24 cellular contexts compared by ENCODE assay signal in the genomic region with DNA sequence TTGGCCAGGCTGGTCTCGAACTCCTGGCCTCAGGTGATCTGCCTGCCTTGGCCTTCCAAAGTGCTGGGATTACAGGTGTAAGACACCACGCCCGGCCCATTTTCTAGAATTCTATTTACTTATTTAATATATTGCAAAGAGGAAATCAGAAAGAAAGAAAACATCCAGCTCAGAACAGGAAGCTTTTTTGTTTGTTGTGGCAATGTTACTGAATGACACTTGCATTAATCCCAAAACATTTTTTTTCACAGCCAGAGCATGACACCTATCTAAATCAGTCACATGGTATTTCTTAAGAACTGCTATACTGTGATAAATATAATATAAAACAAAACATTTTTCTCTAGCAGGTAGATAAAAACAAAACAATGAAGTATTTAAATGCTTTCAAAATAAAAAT.
"Had no signal": no experiment of that assay in that cellular context is flagged by ENCODE, and none has a peak within 500 bp of the region (broad histone marks: within the 10 kb centered on the region; RNA-seq: fewer than 3 reads in every experiment).

No MANE protein-coding gene starts in this region.

- H3K4me2 ChIP-seq: KMS-11 had no signal

- H3K4me1 ChIP-seq: breast epithelium had no signal

- DNase-seq: activated B cell treated with CpG ODN at 0.5 μM for 24 hours; activated CD4-positive, alpha-beta T cell treated with anti-CD3 and anti-CD28 coated beads for 1 hour; activated CD4-positive, alpha-beta T cell treated with anti-CD3 and anti-CD28 coated beads, Interleukin-2, amount 10 ng/mL, durations not matched to agents 24 days and 14 days; activated CD4-positive, alpha-beta T cell treated with anti-CD3 and anti-CD28 coated beads, Interleukin-2, amount 50 U/mL, for 48 hours; activated effector memory CD4-positive, alpha-beta T cell treated with Interleukin-2 at 50 U/mL for 16 hours; activated naive CD4-positive, alpha-beta T cell; activated T-cell treated with anti-CD3 and anti-CD28 coated beads, Interleukin-2, amount 50 U/mL, for 24 hours; aorta; caudate nucleus; MG63; MV-4-11; NCI-H1092 treated with DMSO at 0.1 percent for 48 hours; NCI-H1417 treated with DMSO at 0.1 percent for 48 hours; NCI-H1694; NCI-H2081; NCI-H2227 treated with DMSO at 0.1 percent for 48 hours; NCI-H446 treated with DMSO at 0.1 percent for 48 hours; NCI-H526; NCI-H774; SIG-M5; T-helper 17 cell; T-helper 9 cell had no signal

- H3K9me3 ChIP-seq: breast epithelium, MG63 had no signal

- H3K27me3 ChIP-seq: breast epithelium, MG63 had no signal

- H3K36me3 ChIP-seq: breast epithelium, MG63 had no signal

- H3K4me3 ChIP-seq: breast epithelium, MG63 had no signal

- H3K27ac ChIP-seq: breast epithelium, KMS-11 had no signal

- H3K9ac ChIP-seq: KMS-11 had no signal
